In genomic region chr9:37036237-37037136, GRCh38 we compare ENCODE assay signal across 8 cellular contexts. TPM values are rescaled to one million over a fixed set of nuclear protein-coding genes. Genes with fewer than 3 reads are reported as not detected.
DNase-seq lines count a peak whose midpoint lies in the region; ATAC-seq and TF ChIP-seq lines count a peak whose summit lies in the region.

No MANE protein-coding gene starts in this region.

- H3K36me3 ChIP-seq in HUES6 (ENCODE audit: control insufficient read depth, insufficient read depth, low read length) (no peaks in the 10 kb centered on the region), mucosa of descending colon (ENCODE audit: low read depth) (no peaks in the 10 kb centered on the region), transverse colon (no peaks in the 10 kb centered on the region)
- no peaks in the 10 kb centered on the region for H3K36me3 ChIP-seq in effector memory CD4-positive, alpha-beta T cell (ENCODE audit: control insufficient read depth, insufficient read depth, low read length)

- TF ChIP-seq CTCF in GM12875 (IDR thresholded peaks at IDR 0.05; ENCODE audit: borderline replicate concordance, insufficient read depth, low read depth, low read length), result no peak
- no peak for TF ChIP-seq CTCF in mucosa of descending colon (IDR thresholded peaks at IDR 0.05)
- no peak for TF ChIP-seq CTCF in transverse colon (IDR thresholded peaks at IDR 0.05)

- H3K27ac ChIP-seq in HUES6 (ENCODE audit: low read depth, low read length) (no peak overlapping the region), transverse colon (peak overlapping the region in 3 of 4 donors; percentile 3 to 26 (median 9))
- H3K27ac ChIP-seq in effector memory CD4-positive, alpha-beta T cell (ENCODE audit: insufficient read depth, low read length, poor library complexity, severe bottlenecking), result no peak overlapping the region

- H3K36me3 Mint-ChIP-seq in T-helper 17 cell (ENCODE audit: low read depth), result peaks cover 12% of the 10 kb centered on the region

- H3K27me3 ChIP-seq in HUES6 (ENCODE audit: control insufficient read depth, insufficient read depth, low read length), result peaks cover 99% of the 10 kb centered on the region
- H3K27me3 ChIP-seq in effector memory CD4-positive, alpha-beta T cell (replicated peaks; ENCODE audit: control insufficient read depth, insufficient read depth, low read length, poor library complexity, severe bottlenecking), result peaks cover 68% of the 10 kb centered on the region
- peaks cover 100% of the 10 kb centered on the region for H3K27me3 ChIP-seq in transverse colon

- H3K27ac Mint-ChIP-seq in T-helper 17 cell, result peak overlapping the region; percentile 56

- peak overlapping the region; percentile 29 for H3K9ac ChIP-seq in HUES6 (ENCODE audit: low read length)

- no peak for TF ChIP-seq EP300 in transverse colon (IDR thresholded peaks at IDR 0.05; ENCODE audit: low read depth)

- no peaks in the 10 kb centered on the region for H3K9me3 ChIP-seq in HUES6 (ENCODE audit: control insufficient read depth, insufficient read depth, low read depth, low read length)
- peaks cover 2% of the 10 kb centered on the region for H3K9me3 ChIP-seq in T-helper 17 cell (ENCODE audit: control insufficient read depth, low read length, poor library complexity, severe bottlenecking)
- H3K9me3 ChIP-seq in effector memory CD4-positive, alpha-beta T cell (ENCODE audit: control insufficient read depth, low read length), result no peaks in the 10 kb centered on the region
- no peaks in the 10 kb centered on the region for H3K9me3 ChIP-seq in mucosa of descending colon
- no peaks in the 10 kb centered on the region for H3K9me3 ChIP-seq in transverse colon

- H3K4me3 ChIP-seq in GM12875 (ENCODE audit: low read depth, low read length), result peak overlapping the region; percentile 89
- H3K4me3 ChIP-seq in HUES6 (ENCODE audit: low read depth, low read length), result peak overlapping the region; percentile 60
- H3K4me3 ChIP-seq in effector memory CD4-positive, alpha-beta T cell (ENCODE audit: insufficient read depth, low read depth, low read length, poor library complexity, severe bottlenecking), result peak overlapping the region; percentile 69
- peak overlapping the region; percentile 6 for H3K4me3 ChIP-seq in mucosa of descending colon
- peak overlapping the region; percentile 18 to 52 (median 32) for H3K4me3 ChIP-seq in transverse colon

- H3K27me3 Mint-ChIP-seq in T-helper 17 cell, result peaks cover 81% of the 10 kb centered on the region

- intact Hi-C loops in mucosa of descending colon (cut with DNase I, micrococcal nuclease) (no loop called here), transverse colon (cut with DNase I; ENCODE audit: low total_unique reads) (no loop called here)

- H3K4me3 Mint-ChIP-seq in T-helper 17 cell, result peak overlapping the region; percentile 89

- ATAC-seq in T-helper 17 cell (peak; percentile 69), mucosa of descending colon (peak; percentile 75)

- TF ChIP-seq POLR2A in transverse colon (IDR thresholded peaks at IDR 0.05), result peak; percentile 19

- peaks cover 33% of the 10 kb centered on the region for H3K4me1 ChIP-seq in HUES6 (ENCODE audit: control insufficient read depth, insufficient read depth, low read length)
- H3K4me1 ChIP-seq in effector memory CD4-positive, alpha-beta T cell (ENCODE audit: control insufficient read depth, insufficient read depth, low read length, poor library complexity, severe bottlenecking), result peaks cover 41% of the 10 kb centered on the region
- H3K4me1 ChIP-seq in mucosa of descending colon (ENCODE audit: low read depth), result peaks cover 27% of the 10 kb centered on the region
- H3K4me1 ChIP-seq in transverse colon, result peaks cover 16 to 42% (median 38%) of the 10 kb centered on the region in 4 donors

- DNase-seq in T-helper 17 cell (peak in 1 of 3 donors; percentile 21), mucosa of descending colon (peak; percentile 61 to 73 (median 73)), transverse colon (peak; percentile 65), SK-N-DZ (ENCODE audit: low spot score) (no peak)
- peak in 1 of 3 donors; percentile 23 for DNase-seq in effector memory CD4-positive, alpha-beta T cell
- DNase-seq in NK-92 treated with Interleukin-12 subunit alpha and Interleukin-12 subunit beta, amount 100 ng/mL, for 24 hours (lab: John Stamatoyannopoulos, UW), result no peak

- WGBS in transverse colon (ENCODE audit: low coverage in 1 of 2), 2 donors, result 2 to 15% methylated on average over 8 to 73 of the region's 76 CpGs

- in situ Hi-C loops in transverse colon (cut with MboI; ENCODE audit: low pct_ligation_motif_present in 1 of 4, low pct_unique_long_range_greater_than_20kb in 1 of 4, low sequenced_read_pairs in 3 of 4), result no loop called here

- peaks cover 19% of the 10 kb centered on the region for H3K4me1 Mint-ChIP-seq in T-helper 17 cell

RNA-seq across cellular contexts. Expression of gene PAX5, which starts 2.4 kb away (rescaled TPM):
- total RNA-seq in T-helper 17 cell, result 10 to 100 TPM in 1 of 2 donors, not detected in 1; 10.1 TPM
- under 1 TPM in 2 of 3 donors, not detected in 1; 0.29 to 0.32 TPM for total RNA-seq in mucosa of descending colon
- total RNA-seq in transverse colon, result 1 to 10 TPM in 2 of 4 donors, not detected in 2; 2.4 to 3.7 TPM
- polyA plus RNA-seq in SK-N-DZ (2014; cell fraction: cytosol; rRNA removed), result 5.1 TPM in 2 replicates
- 3.2 and 4.9 TPM in 2 replicates for polyA plus RNA-seq in SK-N-DZ (2014; cell fraction: nucleus; rRNA removed)

Comparison
In these comparisons a context has a peak if more than half of its experiments do, and no peak if none do; other contexts are left out.
1. H3K4me3 ChIP-seq: peak in every context shown above with its lines; median percentile 89 in GM12875; 69 in effector memory CD4-positive, alpha-beta T cell; 60 in HUES6; 32 in transverse colon; 6 in mucosa of descending colon.
2. H3K27ac ChIP-seq: peak in transverse colon (3 of 4); none in HUES6 (single experiment) and effector memory CD4-positive, alpha-beta T cell (single experiment).
3. DNase-seq: peak in mucosa of descending colon (3 of 3) and transverse colon (single experiment); none in SK-N-DZ (single experiment) and NK-92 treated with Interleukin-12 subunit alpha and Interleukin-12 subunit beta, amount 100 ng/mL, for 24 hours (single experiment).